Comparison of ENCODE assay signal across 27 cellular contexts in genomic region chr7:53756946-53757345, GRCh38.
"Had no signal": no experiment of that assay in that cellular context is flagged by ENCODE, and none has a peak within 500 bp of the region (broad histone marks: within the 10 kb centered on the region; RNA-seq: fewer than 3 reads in every experiment).

No MANE protein-coding gene starts in this region.

- H3K27ac ChIP-seq: neural progenitor cell, ovary, parathyroid adenoma, psoas muscle, right lobe of liver, sigmoid colon, stomach, thoracic aorta, thyroid gland, tibial nerve, upper lobe of left lung, uterus had no signal

- ATAC-seq: naive thymus-derived CD8-positive, alpha-beta T cell; natural killer cell treated with Interleukin-12 subunit alpha and Interleukin-12 subunit beta and Interleukin-15 and Interleukin-18, amount 100 ng/mL, for 72 hours; psoas muscle; right cardiac atrium; right lobe of liver; stimulated activated effector memory CD8-positive, alpha-beta T cell treated with anti-CD3 and anti-CD28 coated beads, Interleukin-12 subunit alpha, Interleukin-12 subunit beta, amount 100 ng/mL, for 72 hours; stimulated activated naive B cell treated with anti-CD40 and anti-IgM and Interleukin-4, amounts not matched to agents 10 μg/mL and 1 μg/mL and 100 μg/mL, for 72 hours had no signal

- H3K27me3 ChIP-seq: neural progenitor cell, ovary, right lobe of liver, sigmoid colon, stomach, thyroid gland, tibial nerve, upper lobe of left lung, uterus had no signal

- H3K4me3 ChIP-seq: neural progenitor cell, ovary, psoas muscle, right lobe of liver, sigmoid colon, stomach, thoracic aorta, thyroid gland, tibial nerve, upper lobe of left lung, uterus had no signal

- FAIRE-seq: small intestine had no signal

- H3K36me3 ChIP-seq: neural progenitor cell, ovary, right lobe of liver, sigmoid colon, stomach, thoracic aorta, thyroid gland, tibial nerve, upper lobe of left lung, uterus had no signal

- H3K9me3 ChIP-seq: ovary, psoas muscle, right lobe of liver, thoracic aorta, thyroid gland, tibial nerve, uterus had no signal

- H3K4me1 ChIP-seq: neural progenitor cell, parathyroid adenoma, psoas muscle, right lobe of liver, sigmoid colon, stomach, thyroid gland, tibial nerve, upper lobe of left lung, uterus had no signal

- DNase-seq: naive thymus-derived CD8-positive, alpha-beta T cell; nephron progenitor cell; occipital lobe; ovary; posterior cingulate gyrus; psoas muscle; right cardiac atrium; right lobe of liver; sigmoid colon; small intestine; stimulated activated CD4-positive, alpha-beta T cell treated with anti-CD3 and anti-CD28 coated beads, Interleukin-15, amount 100 ng/mL, for 24 hours; stimulated activated CD4-positive, alpha-beta T cell treated with anti-CD3 and anti-CD28 coated beads, Interleukin-2, amount 100 ng/mL, for 24 hours; stimulated activated CD4-positive, alpha-beta T cell treated with anti-CD3 and anti-CD28 coated beads, Interleukin-2, amount 100 ng/mL, for 48 hours; stimulated activated CD4-positive, alpha-beta T cell treated with anti-CD3 and anti-CD28 coated beads, Interleukin-4, amount 100 ng/mL, for 24 hours; stimulated activated naive B cell treated with anti-CD40 and anti-IgM and Interleukin-4, amounts not matched to agents 10 μg/mL and 1 μg/mL and 100 μg/mL, for 72 hours; stimulated activated naive CD4-positive, alpha-beta T cell treated with Interleukin-2 at 50 U/mL for 16 hours; stomach; thyroid gland; trophoblast cell; upper lobe of left lung; uterus had no signal
